8 cellular contexts compared by ENCODE assay signal in the genomic region with DNA sequence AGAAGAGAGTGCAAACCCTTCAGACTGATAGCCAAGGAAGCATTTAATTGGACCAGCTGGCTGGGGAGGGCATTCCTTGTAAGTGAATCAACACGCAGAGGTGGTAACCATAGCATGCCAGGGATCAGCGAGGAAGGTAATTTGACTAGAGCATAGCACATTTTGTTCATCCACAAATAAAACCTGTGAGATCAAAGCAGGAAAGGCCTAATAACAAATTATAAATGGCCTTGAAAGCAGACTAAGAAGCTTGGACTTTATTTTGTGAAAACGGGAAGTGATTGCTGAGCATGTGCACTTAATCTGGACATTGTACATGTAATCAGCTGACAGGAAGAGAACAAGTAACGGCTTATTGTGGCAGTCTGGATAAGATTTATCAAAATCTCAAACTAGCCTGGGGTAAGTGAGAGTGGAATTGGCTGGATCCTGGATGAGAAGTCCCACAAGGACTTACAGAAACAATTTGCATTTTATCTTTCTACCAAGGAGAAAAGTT. TPM values are rescaled to one million over a fixed set of nuclear protein-coding genes. Genes with fewer than 3 reads are reported as not detected.
DNase-seq lines count a peak whose midpoint lies in the region; ATAC-seq and TF ChIP-seq lines count a peak whose summit lies in the region.

No MANE protein-coding gene starts in this region.

- dilution Hi-C loops in IMR-90 (cut with HindIII; ENCODE audit: low sequenced_read_pairs, unreplicated experiment) = no loop called here

- H2AK9ac ChIP-seq in IMR-90 (replicated peaks; ENCODE audit: low read depth, low read length, poor library complexity) = no peak overlapping the region

- H4K91ac ChIP-seq in IMR-90 (ENCODE audit: insufficient read depth, low read depth, low read length) = no peak overlapping the region

- no peak overlapping the region for H3K23ac ChIP-seq in IMR-90 (ENCODE audit: low read depth, low read length)

- H2BK15ac ChIP-seq in IMR-90 (ENCODE audit: low read depth, low read length) = no peak overlapping the region; the same call in 2 of the 3 replicates

- peak overlapping the region; percentile 36 for H2AFZ ChIP-seq in IMR-90 (replicated peaks; ENCODE audit: low read length, poor library complexity)
- peak overlapping the region; percentile 3 for H2AFZ ChIP-seq in hepatocyte

- DNase-seq in CD4-positive, alpha-beta memory T cell = no peak
- DNase-seq in IMR-90 (peak; percentile 70), hepatocyte (ENCODE audit: low spot score) (peak; percentile 62)
- DNase-seq in activated CD8-positive, alpha-beta T cell treated with anti-CD3 and anti-CD28 coated beads for 36 hours = no peak
- no peak for DNase-seq in activated CD8-positive, alpha-beta memory T cell treated with anti-CD3 and anti-CD28 coated beads for 24 hours

- H3K79me2 ChIP-seq in hepatocyte = no peaks in the 10 kb centered on the region

- POLR2A ChIA-PET in CD4-positive, alpha-beta memory T cell (lab: Charles Lee; ENCODE audit: partially characterized antibody) = interaction anchor here (1.8 to 2.5 kb wide), 2 partner anchors 11 to 27 kb away, joined by 5 to 36 read pairs; partner anchors contain the start of gene CD55
- POLR2A ChIA-PET in IMR-90 (lab: Charles Lee; ENCODE audit: unreplicated experiment) = no interaction called here
- POLR2A ChIA-PET in activated CD8-positive, alpha-beta T cell treated with anti-CD3 and anti-CD28 coated beads for 36 hours (lab: Charles Lee) = interaction anchor here (1.1 to 1.5 kb wide), 3 partner anchors 10 to 212 kb away, joined by 3 to 8 read pairs (median 3); partner anchors contain the start of gene CD55

- H3K27ac ChIP-seq in CD4-positive, alpha-beta memory T cell (ENCODE audit: low read depth, low read length) = no peak overlapping the region
- H3K27ac ChIP-seq in IMR-90 (ENCODE audit: insufficient read depth, low read length) (no peak overlapping the region), hepatocyte (peak overlapping the region; percentile 13)

- peak overlapping the region in 5 of 8 donors; percentile 1 to 50 (median 26) for H3K4me3 Mint-ChIP-seq in CD4-positive, alpha-beta memory T cell
- peak overlapping the region; percentile 60 for H3K4me3 Mint-ChIP-seq in activated CD8-positive, alpha-beta T cell treated with anti-CD3 and anti-CD28 coated beads for 36 hours
- H3K4me3 Mint-ChIP-seq in stimulated activated naive CD8-positive, alpha-beta T cell treated with anti-CD3 and anti-CD28 coated beads, Interleukin-15, Interleukin-2, amounts not matched to agents 100 ng/mL and 50 ng/mL, for 24 hours = peak overlapping the region; percentile 69

- 20% methylated on average over 1 of the region's 4 CpGs; no CpG with 5 or more reads in 1 of the 2 experiments for WGBS in IMR-90 (ENCODE audit: extremely low coverage in 2 of 2, insufficient read length in 1 of 2), 2 experiments
- 30% methylated on average over 4 of the region's 4 CpGs for WGBS in hepatocyte (ENCODE audit: low lambda C conversion rate, missing lambda C conversion rate)

- TF ChIP-seq CTCF in IMR-90 (conservative IDR thresholded peaks at IDR 0.05; ENCODE audit: low read depth, low read length) (no peak), hepatocyte (IDR thresholded peaks at IDR 0.05; ENCODE audit: poor library complexity) (no peak)
- TF ChIP-seq CTCF in activated CD8-positive, alpha-beta T cell treated with anti-CD3 and anti-CD28 coated beads for 36 hours (IDR thresholded peaks at IDR 0.05) = no peak

- intact Hi-C loops in CD4-positive, alpha-beta memory T cell (cut with micrococcal nuclease) = no loop called here
- intact Hi-C loops in IMR-90 (cut with micrococcal nuclease) = loop anchor here (5.0 kb wide), 1 partner anchor 68 kb away; no protein-coding TSS in a partner anchor
- intact Hi-C loops in activated CD8-positive, alpha-beta T cell treated with anti-CD3 and anti-CD28 coated beads for 36 hours (cut with micrococcal nuclease) = no loop called here

- peak overlapping the region; percentile 36; the same call in 1 of the 2 replicates for H2BK20ac ChIP-seq in IMR-90 (ENCODE audit: low read depth, low read length)

- no peak overlapping the region for H2AK5ac ChIP-seq in IMR-90 (ENCODE audit: low read depth, low read length)

- H3K4me2 ChIP-seq in IMR-90 (ENCODE audit: low read depth, low read length) (peak overlapping the region; percentile 7; the same call in 1 of the 2 replicates), hepatocyte (peak overlapping the region; percentile 20)

- CTCF ChIA-PET in CD4-positive, alpha-beta memory T cell (lab: Charles Lee; ENCODE audit: partially characterized antibody) = interaction anchor here (0.9 to 1.1 kb wide), 2 partner anchors 11 to 95 kb away, joined by 3 read pairs; no protein-coding TSS in a partner anchor
- CTCF ChIA-PET in IMR-90 (lab: Yijun Ruan, JAX) = no interaction called here
- CTCF ChIA-PET in activated CD8-positive, alpha-beta T cell treated with anti-CD3 and anti-CD28 coated beads for 36 hours (lab: Charles Lee) = no interaction called here

- no peak overlapping the region for H3K56ac ChIP-seq in IMR-90 (ENCODE audit: extremely low read depth, insufficient read depth, low read length)

- peak overlapping the region; percentile 1; the same call in 1 of the 2 replicates for H3K18ac ChIP-seq in IMR-90 (ENCODE audit: low read depth, low read length)

- peak overlapping the region; percentile 22; the same call in 1 of the 2 replicates for H3K4ac ChIP-seq in IMR-90 (ENCODE audit: low read depth, low read length)

- H3K36me3 Mint-ChIP-seq in CD4-positive, alpha-beta memory T cell = no peaks in the 10 kb centered on the region
- H3K36me3 Mint-ChIP-seq in activated CD8-positive, alpha-beta T cell treated with anti-CD3 and anti-CD28 coated beads for 36 hours (ENCODE audit: low read depth) = no peaks in the 10 kb centered on the region
- H3K36me3 Mint-ChIP-seq in stimulated activated naive CD8-positive, alpha-beta T cell treated with anti-CD3 and anti-CD28 coated beads, Interleukin-15, Interleukin-2, amounts not matched to agents 100 ng/mL and 50 ng/mL, for 24 hours (ENCODE audit: low read depth) = no peaks in the 10 kb centered on the region

- no peak overlapping the region for H3K4me3 ChIP-seq in CD4-positive, alpha-beta memory T cell (ENCODE audit: low read length in 2 of 2)
- H3K4me3 ChIP-seq in IMR-90 (ENCODE audit: insufficient read depth, low read depth, low read length) = no peak overlapping the region
- no peak overlapping the region for H3K4me3 ChIP-seq in hepatocyte

- no peaks in the 10 kb centered on the region for H3K9me1 ChIP-seq in IMR-90 (ENCODE audit: insufficient read depth, low read length)

- no peaks in the 10 kb centered on the region for H3K27me3 Mint-ChIP-seq in CD4-positive, alpha-beta memory T cell
- no peaks in the 10 kb centered on the region for H3K27me3 Mint-ChIP-seq in activated CD8-positive, alpha-beta T cell treated with anti-CD3 and anti-CD28 coated beads for 36 hours
- no peaks in the 10 kb centered on the region for H3K27me3 Mint-ChIP-seq in stimulated activated naive CD8-positive, alpha-beta T cell treated with anti-CD3 and anti-CD28 coated beads, Interleukin-15, Interleukin-2, amounts not matched to agents 100 ng/mL and 50 ng/mL, for 24 hours

- no peak for TF ChIP-seq RAD21 in IMR-90 (IDR thresholded peaks at IDR 0.05; ENCODE audit: low read length)

- ATAC-seq in IMR-90 (ENCODE audit: low read depth) (peak; percentile 87), GM21529 (IDR thresholded peaks at IDR 0.05; ENCODE audit: unreplicated experiment) (no peak)
- peak; percentile 62 for ATAC-seq in activated CD8-positive, alpha-beta T cell treated with anti-CD3 and anti-CD28 coated beads for 36 hours
- no peak for ATAC-seq in activated CD4-positive, CD25-positive, alpha-beta regulatory T cell treated with anti-CD3 and anti-CD28 coated beads, Interleukin-2, amount 50 U/mL, for 24 hours

- H4K20me1 ChIP-seq in IMR-90 (ENCODE audit: insufficient read depth, low read length) (no peaks in the 10 kb centered on the region), hepatocyte (ENCODE audit: insufficient read depth, poor library complexity, severe bottlenecking) (no peaks in the 10 kb centered on the region)

- H3K4me1 ChIP-seq in CD4-positive, alpha-beta memory T cell (ENCODE audit: insufficient read depth, low read length) = peaks cover 14% of the 10 kb centered on the region
- H3K4me1 ChIP-seq in IMR-90 (ENCODE audit: control insufficient read depth, insufficient read depth, low read length) = no peaks in the 10 kb centered on the region; the same call in 1 of the 2 replicates
- H3K4me1 ChIP-seq in hepatocyte (ENCODE audit: insufficient read depth) = peaks cover 6% of the 10 kb centered on the region

- peaks cover 11 to 18% (median 16%) of the 10 kb centered on the region in 4 donors for H3K4me1 Mint-ChIP-seq in CD4-positive, alpha-beta memory T cell
- peaks cover 20% of the 10 kb centered on the region for H3K4me1 Mint-ChIP-seq in activated CD8-positive, alpha-beta T cell treated with anti-CD3 and anti-CD28 coated beads for 36 hours (ENCODE audit: low read depth)
- H3K4me1 Mint-ChIP-seq in stimulated activated naive CD8-positive, alpha-beta T cell treated with anti-CD3 and anti-CD28 coated beads, Interleukin-15, Interleukin-2, amounts not matched to agents 100 ng/mL and 50 ng/mL, for 24 hours (ENCODE audit: low read depth) = peaks cover 29% of the 10 kb centered on the region

- H3K9me2 ChIP-seq in hepatocyte (replicated peaks; ENCODE audit: insufficient read depth) = no peaks in the 10 kb centered on the region

- H2BK120ac ChIP-seq in IMR-90 (ENCODE audit: low read depth, low read length) = peak overlapping the region; percentile 26

- no peaks in the 10 kb centered on the region for H3K27me3 ChIP-seq in CD4-positive, alpha-beta memory T cell (ENCODE audit: insufficient read depth, low read length)
- H3K27me3 ChIP-seq in IMR-90 (ENCODE audit: control insufficient read depth, insufficient read depth, low read length) (no peaks in the 10 kb centered on the region), hepatocyte (no peaks in the 10 kb centered on the region)

- H3K9ac ChIP-seq in IMR-90 (ENCODE audit: low read depth, low read length) = no peak overlapping the region

- H3K14ac ChIP-seq in IMR-90 (replicated peaks; ENCODE audit: low read depth, low read length) = 0 out of 2 replicates have a peak overlapping the region, but pooled peaks have one; percentile 38

- H3K27ac Mint-ChIP-seq in CD4-positive, alpha-beta memory T cell = peak overlapping the region in 5 of 7 donors; percentile 34 to 54 (median 43)
- peak overlapping the region; percentile 84 for H3K27ac Mint-ChIP-seq in activated CD8-positive, alpha-beta T cell treated with anti-CD3 and anti-CD28 coated beads for 36 hours
- H3K27ac Mint-ChIP-seq in stimulated activated naive CD8-positive, alpha-beta T cell treated with anti-CD3 and anti-CD28 coated beads, Interleukin-15, Interleukin-2, amounts not matched to agents 100 ng/mL and 50 ng/mL, for 24 hours = peak overlapping the region; percentile 88

- peak overlapping the region; percentile 1 for H2BK5ac ChIP-seq in IMR-90 (ENCODE audit: low read depth, low read length, poor library complexity, severe bottlenecking)

- H3K9me3 ChIP-seq in CD4-positive, alpha-beta memory T cell (ENCODE audit: control insufficient read depth in 1 of 2, low read length in 2 of 2) = no peaks in the 10 kb centered on the region
- no peaks in the 10 kb centered on the region for H3K9me3 ChIP-seq in IMR-90 (ENCODE audit: control insufficient read depth, insufficient read depth, low read length)
- no peaks in the 10 kb centered on the region for H3K9me3 ChIP-seq in hepatocyte (ENCODE audit: low read depth)

- no peak for TF ChIP-seq POLR2A in IMR-90 (IDR thresholded peaks at IDR 0.05; ENCODE audit: low read depth, low read length)

- peak overlapping the region in 1 of 2 experiments; percentile 68; a peak in 2 of 4 replicates for H4K8ac ChIP-seq in IMR-90 (ENCODE audit: low read depth in 2 of 2, low read length in 2 of 2)

- no TSS peak for BruUV-seq in IMR-90 (replicated peaks; lab: Mats Ljungman, UMichigan)

- in situ Hi-C loops in IMR-90 (cut with MboI; ENCODE audit: low sequenced_read_pairs) = no loop called here

- no peaks in the 10 kb centered on the region for H3K36me3 ChIP-seq in CD4-positive, alpha-beta memory T cell (ENCODE audit: insufficient read depth, low read length)
- H3K36me3 ChIP-seq in IMR-90 (ENCODE audit: control insufficient read depth, insufficient read depth, low read length) = no peaks in the 10 kb centered on the region
- no peaks in the 10 kb centered on the region for H3K36me3 ChIP-seq in hepatocyte (replicated peaks; ENCODE audit: insufficient read depth, low read depth)

- no peaks in the 10 kb centered on the region for H3K9me3 Mint-ChIP-seq in CD4-positive, alpha-beta memory T cell
- H3K9me3 Mint-ChIP-seq in activated CD8-positive, alpha-beta T cell treated with anti-CD3 and anti-CD28 coated beads for 36 hours = no peaks in the 10 kb centered on the region
- no peaks in the 10 kb centered on the region for H3K9me3 Mint-ChIP-seq in stimulated activated naive CD8-positive, alpha-beta T cell treated with anti-CD3 and anti-CD28 coated beads, Interleukin-15, Interleukin-2, amounts not matched to agents 100 ng/mL and 50 ng/mL, for 24 hours

- no peaks in the 10 kb centered on the region for H3K79me1 ChIP-seq in IMR-90 (ENCODE audit: low read depth in 1 of 2, low read length in 2 of 2)

- peak overlapping the region; percentile 5; the same call in 1 of the 2 replicates for H4K5ac ChIP-seq in IMR-90 (ENCODE audit: low read depth, low read length)

RNA-seq across cellular contexts. Expression of gene CD55, which starts 11.7 kb away (rescaled TPM):
- total RNA-seq in CD4-positive, alpha-beta memory T cell = 10 to 100 TPM; 69.0 to 77.3 TPM
- polyA plus RNA-seq in CD4-positive, alpha-beta memory T cell = 10 to 100 TPM; 73.2 to 92.1 TPM
- total RNA-seq in IMR-90 (2012; rRNA removed) (6.6 and 9.7 TPM in 2 replicates), hepatocyte (41.1 and 61.5 TPM in 2 replicates)
- polyA plus RNA-seq in IMR-90 (2012; rRNA removed) (11.5 and 11.6 TPM in 2 replicates), hepatocyte (57.5 and 72.4 TPM in 2 replicates)
- 5.7 and 11.0 TPM in 2 replicates for polyA plus RNA-seq in IMR-90 (2012; cell fraction: cytosol; rRNA removed)
- polyA plus RNA-seq in IMR-90 (2012; cell fraction: nucleus; rRNA removed; ENCODE audit: low replicate concordance) = 1.7 and 7.2 TPM in 2 replicates
- total RNA-seq in activated CD8-positive, alpha-beta T cell treated with anti-CD3 and anti-CD28 coated beads for 36 hours = 100 to 1,000 TPM; 100 to 102 TPM

Comparison
In these comparisons a context has a peak if more than half of its experiments do, and no peak if none do; other contexts are left out.
1. DNase-seq: peak in IMR-90 (single experiment) and hepatocyte (single experiment); none in CD4-positive, alpha-beta memory T cell (0 of 5), activated CD8-positive, alpha-beta T cell treated with anti-CD3 and anti-CD28 coated beads for 36 hours (single experiment) and activated CD8-positive, alpha-beta memory T cell treated with anti-CD3 and anti-CD28 coated beads for 24 hours (single experiment).
2. ATAC-seq: peak in IMR-90 (single experiment) and activated CD8-positive, alpha-beta T cell treated with anti-CD3 and anti-CD28 coated beads for 36 hours (single experiment); none in GM21529 (single experiment) and activated CD4-positive, CD25-positive, alpha-beta regulatory T cell treated with anti-CD3 and anti-CD28 coated beads, Interleukin-2, amount 50 U/mL, for 24 hours (0 of 2).
3. Peak in every context shown above with its lines, with median percentiles within 50 percentile points of each other: H3K27ac Mint-ChIP-seq and H3K4me3 Mint-ChIP-seq.